1 cellular context compared by ENCODE assay signal in the genomic region with DNA sequence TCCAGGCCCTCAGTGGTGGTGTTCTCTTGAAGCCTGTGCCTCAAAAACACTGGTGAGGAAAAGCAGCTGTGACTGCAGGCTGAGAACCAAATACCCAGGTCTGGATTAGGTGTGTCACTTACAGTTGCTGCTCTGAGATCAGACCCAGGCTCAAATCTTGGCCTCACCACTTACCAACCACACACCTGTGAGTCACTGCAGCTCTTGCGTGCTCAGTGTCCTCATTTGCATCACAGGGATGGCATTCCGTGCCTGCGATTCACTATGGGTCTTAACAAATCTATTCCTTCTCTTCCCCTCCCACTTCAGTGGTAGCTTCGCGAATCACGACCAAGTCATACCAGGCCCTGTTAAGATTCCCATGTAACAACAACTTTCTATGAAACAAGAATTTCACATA.
TF ChIP-seq lines count a peak whose summit lies in the region.

No MANE protein-coding gene starts in this region.

TF ChIP-seq in H1, 55 proteins besides CTCF, POLR2A, EP300 and RAD21:
- TF ChIP-seq, protein P1, sequence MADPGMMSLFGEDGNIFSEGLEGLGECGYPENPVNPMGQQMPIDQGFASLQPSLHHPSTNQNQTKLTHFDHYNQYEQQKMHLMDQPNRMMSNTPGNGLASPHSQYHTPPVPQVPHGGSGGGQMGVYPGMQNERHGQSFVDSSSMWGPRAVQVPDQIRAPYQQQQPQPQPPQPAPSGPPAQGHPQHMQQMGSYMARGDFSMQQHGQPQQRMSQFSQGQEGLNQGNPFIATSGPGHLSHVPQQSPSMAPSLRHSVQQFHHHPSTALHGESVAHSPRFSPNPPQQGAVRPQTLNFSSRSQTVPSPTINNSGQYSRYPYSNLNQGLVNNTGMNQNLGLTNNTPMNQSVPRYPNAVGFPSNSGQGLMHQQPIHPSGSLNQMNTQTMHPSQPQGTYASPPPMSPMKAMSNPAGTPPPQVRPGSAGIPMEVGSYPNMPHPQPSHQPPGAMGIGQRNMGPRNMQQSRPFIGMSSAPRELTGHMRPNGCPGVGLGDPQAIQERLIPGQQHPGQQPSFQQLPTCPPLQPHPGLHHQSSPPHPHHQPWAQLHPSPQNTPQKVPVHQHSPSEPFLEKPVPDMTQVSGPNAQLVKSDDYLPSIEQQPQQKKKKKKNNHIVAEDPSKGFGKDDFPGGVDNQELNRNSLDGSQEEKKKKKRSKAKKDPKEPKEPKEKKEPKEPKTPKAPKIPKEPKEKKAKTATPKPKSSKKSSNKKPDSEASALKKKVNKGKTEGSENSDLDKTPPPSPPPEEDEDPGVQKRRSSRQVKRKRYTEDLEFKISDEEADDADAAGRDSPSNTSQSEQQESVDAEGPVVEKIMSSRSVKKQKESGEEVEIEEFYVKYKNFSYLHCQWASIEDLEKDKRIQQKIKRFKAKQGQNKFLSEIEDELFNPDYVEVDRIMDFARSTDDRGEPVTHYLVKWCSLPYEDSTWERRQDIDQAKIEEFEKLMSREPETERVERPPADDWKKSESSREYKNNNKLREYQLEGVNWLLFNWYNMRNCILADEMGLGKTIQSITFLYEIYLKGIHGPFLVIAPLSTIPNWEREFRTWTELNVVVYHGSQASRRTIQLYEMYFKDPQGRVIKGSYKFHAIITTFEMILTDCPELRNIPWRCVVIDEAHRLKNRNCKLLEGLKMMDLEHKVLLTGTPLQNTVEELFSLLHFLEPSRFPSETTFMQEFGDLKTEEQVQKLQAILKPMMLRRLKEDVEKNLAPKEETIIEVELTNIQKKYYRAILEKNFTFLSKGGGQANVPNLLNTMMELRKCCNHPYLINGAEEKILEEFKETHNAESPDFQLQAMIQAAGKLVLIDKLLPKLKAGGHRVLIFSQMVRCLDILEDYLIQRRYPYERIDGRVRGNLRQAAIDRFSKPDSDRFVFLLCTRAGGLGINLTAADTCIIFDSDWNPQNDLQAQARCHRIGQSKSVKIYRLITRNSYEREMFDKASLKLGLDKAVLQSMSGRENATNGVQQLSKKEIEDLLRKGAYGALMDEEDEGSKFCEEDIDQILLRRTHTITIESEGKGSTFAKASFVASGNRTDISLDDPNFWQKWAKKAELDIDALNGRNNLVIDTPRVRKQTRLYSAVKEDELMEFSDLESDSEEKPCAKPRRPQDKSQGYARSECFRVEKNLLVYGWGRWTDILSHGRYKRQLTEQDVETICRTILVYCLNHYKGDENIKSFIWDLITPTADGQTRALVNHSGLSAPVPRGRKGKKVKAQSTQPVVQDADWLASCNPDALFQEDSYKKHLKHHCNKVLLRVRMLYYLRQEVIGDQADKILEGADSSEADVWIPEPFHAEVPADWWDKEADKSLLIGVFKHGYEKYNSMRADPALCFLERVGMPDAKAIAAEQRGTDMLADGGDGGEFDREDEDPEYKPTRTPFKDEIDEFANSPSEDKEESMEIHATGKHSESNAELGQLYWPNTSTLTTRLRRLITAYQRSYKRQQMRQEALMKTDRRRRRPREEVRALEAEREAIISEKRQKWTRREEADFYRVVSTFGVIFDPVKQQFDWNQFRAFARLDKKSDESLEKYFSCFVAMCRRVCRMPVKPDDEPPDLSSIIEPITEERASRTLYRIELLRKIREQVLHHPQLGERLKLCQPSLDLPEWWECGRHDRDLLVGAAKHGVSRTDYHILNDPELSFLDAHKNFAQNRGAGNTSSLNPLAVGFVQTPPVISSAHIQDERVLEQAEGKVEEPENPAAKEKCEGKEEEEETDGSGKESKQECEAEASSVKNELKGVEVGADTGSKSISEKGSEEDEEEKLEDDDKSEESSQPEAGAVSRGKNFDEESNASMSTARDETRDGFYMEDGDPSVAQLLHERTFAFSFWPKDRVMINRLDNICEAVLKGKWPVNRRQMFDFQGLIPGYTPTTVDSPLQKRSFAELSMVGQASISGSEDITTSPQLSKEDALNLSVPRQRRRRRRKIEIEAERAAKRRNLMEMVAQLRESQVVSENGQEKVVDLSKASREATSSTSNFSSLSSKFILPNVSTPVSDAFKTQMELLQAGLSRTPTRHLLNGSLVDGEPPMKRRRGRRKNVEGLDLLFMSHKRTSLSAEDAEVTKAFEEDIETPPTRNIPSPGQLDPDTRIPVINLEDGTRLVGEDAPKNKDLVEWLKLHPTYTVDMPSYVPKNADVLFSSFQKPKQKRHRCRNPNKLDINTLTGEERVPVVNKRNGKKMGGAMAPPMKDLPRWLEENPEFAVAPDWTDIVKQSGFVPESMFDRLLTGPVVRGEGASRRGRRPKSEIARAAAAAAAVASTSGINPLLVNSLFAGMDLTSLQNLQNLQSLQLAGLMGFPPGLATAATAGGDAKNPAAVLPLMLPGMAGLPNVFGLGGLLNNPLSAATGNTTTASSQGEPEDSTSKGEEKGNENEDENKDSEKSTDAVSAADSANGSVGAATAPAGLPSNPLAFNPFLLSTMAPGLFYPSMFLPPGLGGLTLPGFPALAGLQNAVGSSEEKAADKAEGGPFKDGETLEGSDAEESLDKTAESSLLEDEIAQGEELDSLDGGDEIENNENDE (IDR thresholded peaks at IDR 0.05; ENCODE audit: insufficient replicate concordance, low read length): no peak
- TF ChIP-seq JUND (IDR thresholded peaks at IDR 0.05; ENCODE audit: low read length) (peak; percentile 69), RXRA (IDR thresholded peaks at IDR 0.05; ENCODE audit: insufficient read depth, low read depth, low read length) (no peak), SIX5 (IDR thresholded peaks at IDR 0.05; ENCODE audit: low read depth, low read length) (no peak), TAF7 (optimal IDR thresholded peaks at IDR 0.05; ENCODE audit: borderline replicate concordance, low read depth, low read length) (no peak), TEAD4 (IDR thresholded peaks at IDR 0.05; ENCODE audit: low read depth, low read length) (0 out of 2 replicates have a peak, but pooled peaks have one; percentile 53), CREB1 (IDR thresholded peaks at IDR 0.05) (peak; percentile 52)
